In the genomic region with DNA sequence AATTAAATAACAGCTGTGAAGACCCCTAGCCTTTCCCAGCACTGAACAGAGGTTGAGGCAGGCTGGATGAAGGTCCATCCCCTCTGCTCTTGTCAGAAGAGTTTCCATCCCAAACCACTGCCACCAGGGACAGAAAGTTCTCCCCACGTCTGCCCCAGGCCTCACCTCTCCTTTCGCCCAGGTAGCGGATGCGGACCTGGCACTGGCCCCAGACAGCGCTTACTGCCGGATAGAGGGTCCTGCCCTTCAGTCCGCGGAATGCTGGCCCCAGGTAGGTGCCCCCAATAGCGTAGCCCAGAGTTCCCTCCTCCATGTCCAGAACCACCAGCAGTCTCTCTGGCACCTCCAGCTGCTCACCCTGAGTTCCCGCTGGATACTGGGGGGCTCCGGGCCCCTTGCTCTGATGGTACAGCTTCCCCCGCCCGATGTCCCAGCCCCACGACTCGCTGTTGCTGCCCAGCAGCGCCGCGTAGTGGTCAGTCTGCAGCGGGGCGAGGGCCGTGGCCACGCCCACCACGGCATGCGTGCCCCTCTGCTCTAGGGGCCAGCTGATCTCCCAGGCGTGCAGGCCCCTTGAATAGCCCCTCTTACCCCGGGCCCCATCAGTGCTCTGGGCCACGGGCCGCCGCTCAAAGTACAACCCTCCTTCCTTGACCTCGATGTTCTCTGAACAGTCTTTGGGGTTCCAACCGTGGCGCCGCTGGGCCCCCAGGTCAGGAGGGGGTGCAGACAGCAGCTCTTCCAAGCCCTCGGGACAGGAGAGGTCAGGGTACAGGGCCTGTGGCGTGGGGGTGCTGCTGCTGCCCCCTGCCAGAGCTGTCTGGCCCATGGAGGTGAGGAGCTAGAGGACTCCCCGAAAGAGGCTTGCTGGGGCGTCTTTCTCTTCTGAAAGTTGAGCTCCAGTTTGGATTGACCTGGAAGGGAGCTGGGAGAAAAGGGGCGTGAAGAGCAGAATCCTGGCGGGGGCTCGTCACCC, we compare ENCODE assay signal across 1 cellular context.
TF ChIP-seq lines count a peak whose summit lies in the region.

No MANE protein-coding gene starts in this region.

TF ChIP-seq in HepG2, 621 proteins besides CTCF, POLR2A, EP300 and RAD21 (continued from another document and continues in another):
- TF ChIP-seq ZNF20 (CRISPR knock-in tag; IDR thresholded peaks at IDR 0.05) (no peak), KDM2A (CRISPR knock-in tag; IDR thresholded peaks at IDR 0.05; ENCODE audit: borderline replicate concordance, low read depth) (peak; percentile 100), STAT5B (CRISPR knock-in tag; IDR thresholded peaks at IDR 0.05) (no peak), NR2F6 (IDR thresholded peaks at IDR 0.05) (no peak), NR2F6 (CRISPR knock-in tag; IDR thresholded peaks at IDR 0.05) (peak; percentile 44), IRF2 (CRISPR knock-in tag; IDR thresholded peaks at IDR 0.05) (peak; percentile 61; the same call in 1 of the 2 replicates), ZMAT3 (CRISPR knock-in tag; conservative IDR thresholded peaks at IDR 0.05) (no peak), ZNF207 (IDR thresholded peaks at IDR 0.05; ENCODE audit: borderline replicate concordance) (no peak), RBAK (CRISPR knock-in tag; IDR thresholded peaks at IDR 0.05) (no peak), GATA4 (IDR thresholded peaks at IDR 0.05; ENCODE audit: borderline replicate concordance, low read depth) (0 out of 2 replicates have a peak, but pooled peaks have one; percentile 30), KAT2B (IDR thresholded peaks at IDR 0.05; ENCODE audit: borderline replicate concordance, low read depth, low read length) (no peak), ZNF382 (CRISPR knock-in tag; IDR thresholded peaks at IDR 0.05; ENCODE audit: borderline replicate concordance) (no peak), ZNF33A (CRISPR knock-in tag; IDR thresholded peaks at IDR 0.05; ENCODE audit: borderline replicate concordance) (no peak), MIER2 (CRISPR knock-in tag; IDR thresholded peaks at IDR 0.05) (0 out of 2 replicates have a peak, but pooled peaks have one; percentile 33), ZKSCAN5 (CRISPR knock-in tag; IDR thresholded peaks at IDR 0.05) (no peak), ZNF616 (CRISPR knock-in tag; IDR thresholded peaks at IDR 0.05; ENCODE audit: low read depth) (no peak), ATF7-NPFF (CRISPR knock-in tag; IDR thresholded peaks at IDR 0.05; ENCODE audit: low read depth) (no peak), HIVEP1 (CRISPR knock-in tag; IDR thresholded peaks at IDR 0.05) (no peak; the same call in 1 of the 2 replicates), ZNF143 (CRISPR knock-in tag; IDR thresholded peaks at IDR 0.05) (no peak), KAT8 (CRISPR knock-in tag; IDR thresholded peaks at IDR 0.05) (0 out of 2 replicates have a peak, but pooled peaks have one; percentile 44), HES4 (CRISPR knock-in tag; IDR thresholded peaks at IDR 0.05; ENCODE audit: borderline replicate concordance) (0 out of 2 replicates have a peak, but pooled peaks have one; percentile 53), KLF6 (CRISPR knock-in tag; IDR thresholded peaks at IDR 0.05) (no peak), RAD51 (IDR thresholded peaks at IDR 0.05; ENCODE audit: borderline replicate concordance) (no peak), ZNF329 (CRISPR knock-in tag; IDR thresholded peaks at IDR 0.05; ENCODE audit: low read depth) (no peak; the same call in 1 of the 2 replicates)
- TF ChIP-seq, protein P1, sequence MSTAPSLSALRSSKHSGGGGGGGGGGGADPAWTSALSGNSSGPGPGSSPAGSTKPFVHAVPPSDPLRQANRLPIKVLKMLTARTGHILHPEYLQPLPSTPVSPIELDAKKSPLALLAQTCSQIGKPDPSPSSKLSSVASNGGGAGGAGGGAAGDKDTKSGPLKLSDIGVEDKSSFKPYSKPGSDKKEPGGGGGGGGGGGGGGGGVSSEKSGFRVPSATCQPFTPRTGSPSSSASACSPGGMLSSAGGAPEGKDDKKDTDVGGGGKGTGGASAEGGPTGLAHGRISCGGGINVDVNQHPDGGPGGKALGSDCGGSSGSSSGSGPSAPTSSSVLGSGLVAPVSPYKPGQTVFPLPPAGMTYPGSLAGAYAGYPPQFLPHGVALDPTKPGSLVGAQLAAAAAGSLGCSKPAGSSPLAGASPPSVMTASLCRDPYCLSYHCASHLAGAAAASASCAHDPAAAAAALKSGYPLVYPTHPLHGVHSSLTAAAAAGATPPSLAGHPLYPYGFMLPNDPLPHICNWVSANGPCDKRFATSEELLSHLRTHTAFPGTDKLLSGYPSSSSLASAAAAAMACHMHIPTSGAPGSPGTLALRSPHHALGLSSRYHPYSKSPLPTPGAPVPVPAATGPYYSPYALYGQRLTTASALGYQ (CRISPR knock-in tag; IDR thresholded peaks at IDR 0.05) = peak; percentile 42; the same call in 1 of the 2 replicates
- TF ChIP-seq, protein P2, sequence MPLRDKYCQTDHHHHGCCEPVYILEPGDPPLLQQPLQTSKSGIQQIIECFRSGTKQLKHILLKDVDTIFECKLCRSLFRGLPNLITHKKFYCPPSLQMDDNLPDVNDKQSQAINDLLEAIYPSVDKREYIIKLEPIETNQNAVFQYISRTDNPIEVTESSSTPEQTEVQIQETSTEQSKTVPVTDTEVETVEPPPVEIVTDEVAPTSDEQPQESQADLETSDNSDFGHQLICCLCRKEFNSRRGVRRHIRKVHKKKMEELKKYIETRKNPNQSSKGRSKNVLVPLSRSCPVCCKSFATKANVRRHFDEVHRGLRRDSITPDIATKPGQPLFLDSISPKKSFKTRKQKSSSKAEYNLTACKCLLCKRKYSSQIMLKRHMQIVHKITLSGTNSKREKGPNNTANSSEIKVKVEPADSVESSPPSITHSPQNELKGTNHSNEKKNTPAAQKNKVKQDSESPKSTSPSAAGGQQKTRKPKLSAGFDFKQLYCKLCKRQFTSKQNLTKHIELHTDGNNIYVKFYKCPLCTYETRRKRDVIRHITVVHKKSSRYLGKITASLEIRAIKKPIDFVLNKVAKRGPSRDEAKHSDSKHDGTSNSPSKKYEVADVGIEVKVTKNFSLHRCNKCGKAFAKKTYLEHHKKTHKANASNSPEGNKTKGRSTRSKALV (CRISPR knock-in tag; IDR thresholded peaks at IDR 0.05) = 0 out of 2 replicates have a peak, but pooled peaks have one; percentile 45
- TF ChIP-seq, protein P3, sequence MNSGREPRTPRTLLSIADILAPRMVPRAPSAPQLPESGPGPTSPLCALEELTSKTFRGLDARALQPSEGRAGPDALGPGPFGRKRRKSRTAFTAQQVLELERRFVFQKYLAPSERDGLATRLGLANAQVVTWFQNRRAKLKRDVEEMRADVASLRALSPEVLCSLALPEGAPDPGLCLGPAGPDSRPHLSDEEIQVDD (CRISPR knock-in tag; IDR thresholded peaks at IDR 0.05; ENCODE audit: borderline replicate concordance) = no peak
- TF ChIP-seq, protein P4, sequence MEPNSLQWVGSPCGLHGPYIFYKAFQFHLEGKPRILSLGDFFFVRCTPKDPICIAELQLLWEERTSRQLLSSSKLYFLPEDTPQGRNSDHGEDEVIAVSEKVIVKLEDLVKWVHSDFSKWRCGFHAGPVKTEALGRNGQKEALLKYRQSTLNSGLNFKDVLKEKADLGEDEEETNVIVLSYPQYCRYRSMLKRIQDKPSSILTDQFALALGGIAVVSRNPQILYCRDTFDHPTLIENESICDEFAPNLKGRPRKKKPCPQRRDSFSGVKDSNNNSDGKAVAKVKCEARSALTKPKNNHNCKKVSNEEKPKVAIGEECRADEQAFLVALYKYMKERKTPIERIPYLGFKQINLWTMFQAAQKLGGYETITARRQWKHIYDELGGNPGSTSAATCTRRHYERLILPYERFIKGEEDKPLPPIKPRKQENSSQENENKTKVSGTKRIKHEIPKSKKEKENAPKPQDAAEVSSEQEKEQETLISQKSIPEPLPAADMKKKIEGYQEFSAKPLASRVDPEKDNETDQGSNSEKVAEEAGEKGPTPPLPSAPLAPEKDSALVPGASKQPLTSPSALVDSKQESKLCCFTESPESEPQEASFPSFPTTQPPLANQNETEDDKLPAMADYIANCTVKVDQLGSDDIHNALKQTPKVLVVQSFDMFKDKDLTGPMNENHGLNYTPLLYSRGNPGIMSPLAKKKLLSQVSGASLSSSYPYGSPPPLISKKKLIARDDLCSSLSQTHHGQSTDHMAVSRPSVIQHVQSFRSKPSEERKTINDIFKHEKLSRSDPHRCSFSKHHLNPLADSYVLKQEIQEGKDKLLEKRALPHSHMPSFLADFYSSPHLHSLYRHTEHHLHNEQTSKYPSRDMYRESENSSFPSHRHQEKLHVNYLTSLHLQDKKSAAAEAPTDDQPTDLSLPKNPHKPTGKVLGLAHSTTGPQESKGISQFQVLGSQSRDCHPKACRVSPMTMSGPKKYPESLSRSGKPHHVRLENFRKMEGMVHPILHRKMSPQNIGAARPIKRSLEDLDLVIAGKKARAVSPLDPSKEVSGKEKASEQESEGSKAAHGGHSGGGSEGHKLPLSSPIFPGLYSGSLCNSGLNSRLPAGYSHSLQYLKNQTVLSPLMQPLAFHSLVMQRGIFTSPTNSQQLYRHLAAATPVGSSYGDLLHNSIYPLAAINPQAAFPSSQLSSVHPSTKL (CRISPR knock-in tag; IDR thresholded peaks at IDR 0.05) = peak; percentile 61
- TF ChIP-seq, protein P5, sequence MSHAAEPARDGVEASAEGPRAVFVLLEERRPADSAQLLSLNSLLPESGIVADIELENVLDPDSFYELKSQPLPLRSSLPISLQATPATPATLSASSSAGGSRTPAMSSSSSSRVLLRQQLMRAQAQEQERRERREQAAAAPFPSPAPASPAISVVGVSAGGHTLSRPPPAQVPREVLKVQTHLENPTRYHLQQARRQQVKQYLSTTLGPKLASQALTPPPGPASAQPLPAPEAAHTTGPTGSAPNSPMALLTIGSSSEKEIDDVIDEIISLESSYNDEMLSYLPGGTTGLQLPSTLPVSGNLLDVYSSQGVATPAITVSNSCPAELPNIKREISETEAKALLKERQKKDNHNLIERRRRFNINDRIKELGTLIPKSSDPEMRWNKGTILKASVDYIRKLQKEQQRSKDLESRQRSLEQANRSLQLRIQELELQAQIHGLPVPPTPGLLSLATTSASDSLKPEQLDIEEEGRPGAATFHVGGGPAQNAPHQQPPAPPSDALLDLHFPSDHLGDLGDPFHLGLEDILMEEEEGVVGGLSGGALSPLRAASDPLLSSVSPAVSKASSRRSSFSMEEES (CRISPR knock-in tag; IDR thresholded peaks at IDR 0.05) = peak; percentile 51; the same call in 1 of the 2 replicates
- TF ChIP-seq, protein P6, sequence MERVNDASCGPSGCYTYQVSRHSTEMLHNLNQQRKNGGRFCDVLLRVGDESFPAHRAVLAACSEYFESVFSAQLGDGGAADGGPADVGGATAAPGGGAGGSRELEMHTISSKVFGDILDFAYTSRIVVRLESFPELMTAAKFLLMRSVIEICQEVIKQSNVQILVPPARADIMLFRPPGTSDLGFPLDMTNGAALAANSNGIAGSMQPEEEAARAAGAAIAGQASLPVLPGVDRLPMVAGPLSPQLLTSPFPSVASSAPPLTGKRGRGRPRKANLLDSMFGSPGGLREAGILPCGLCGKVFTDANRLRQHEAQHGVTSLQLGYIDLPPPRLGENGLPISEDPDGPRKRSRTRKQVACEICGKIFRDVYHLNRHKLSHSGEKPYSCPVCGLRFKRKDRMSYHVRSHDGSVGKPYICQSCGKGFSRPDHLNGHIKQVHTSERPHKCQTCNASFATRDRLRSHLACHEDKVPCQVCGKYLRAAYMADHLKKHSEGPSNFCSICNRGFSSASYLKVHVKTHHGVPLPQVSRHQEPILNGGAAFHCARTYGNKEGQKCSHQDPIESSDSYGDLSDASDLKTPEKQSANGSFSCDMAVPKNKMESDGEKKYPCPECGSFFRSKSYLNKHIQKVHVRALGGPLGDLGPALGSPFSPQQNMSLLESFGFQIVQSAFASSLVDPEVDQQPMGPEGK (CRISPR knock-in tag; IDR thresholded peaks at IDR 0.05) = peak; percentile 91
- TF ChIP-seq, protein P7, sequence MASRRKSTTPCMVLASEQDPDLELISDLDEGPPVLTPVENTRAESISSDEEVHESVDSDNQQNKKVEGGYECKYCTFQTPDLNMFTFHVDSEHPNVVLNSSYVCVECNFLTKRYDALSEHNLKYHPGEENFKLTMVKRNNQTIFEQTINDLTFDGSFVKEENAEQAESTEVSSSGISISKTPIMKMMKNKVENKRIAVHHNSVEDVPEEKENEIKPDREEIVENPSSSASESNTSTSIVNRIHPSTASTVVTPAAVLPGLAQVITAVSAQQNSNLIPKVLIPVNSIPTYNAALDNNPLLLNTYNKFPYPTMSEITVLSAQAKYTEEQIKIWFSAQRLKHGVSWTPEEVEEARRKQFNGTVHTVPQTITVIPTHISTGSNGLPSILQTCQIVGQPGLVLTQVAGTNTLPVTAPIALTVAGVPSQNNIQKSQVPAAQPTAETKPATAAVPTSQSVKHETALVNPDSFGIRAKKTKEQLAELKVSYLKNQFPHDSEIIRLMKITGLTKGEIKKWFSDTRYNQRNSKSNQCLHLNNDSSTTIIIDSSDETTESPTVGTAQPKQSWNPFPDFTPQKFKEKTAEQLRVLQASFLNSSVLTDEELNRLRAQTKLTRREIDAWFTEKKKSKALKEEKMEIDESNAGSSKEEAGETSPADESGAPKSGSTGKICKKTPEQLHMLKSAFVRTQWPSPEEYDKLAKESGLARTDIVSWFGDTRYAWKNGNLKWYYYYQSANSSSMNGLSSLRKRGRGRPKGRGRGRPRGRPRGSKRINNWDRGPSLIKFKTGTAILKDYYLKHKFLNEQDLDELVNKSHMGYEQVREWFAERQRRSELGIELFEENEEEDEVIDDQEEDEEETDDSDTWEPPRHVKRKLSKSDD (CRISPR knock-in tag; IDR thresholded peaks at IDR 0.05; ENCODE audit: low read depth) = 0 out of 2 replicates have a peak, but pooled peaks have one; percentile 29
- TF ChIP-seq, protein P8, sequence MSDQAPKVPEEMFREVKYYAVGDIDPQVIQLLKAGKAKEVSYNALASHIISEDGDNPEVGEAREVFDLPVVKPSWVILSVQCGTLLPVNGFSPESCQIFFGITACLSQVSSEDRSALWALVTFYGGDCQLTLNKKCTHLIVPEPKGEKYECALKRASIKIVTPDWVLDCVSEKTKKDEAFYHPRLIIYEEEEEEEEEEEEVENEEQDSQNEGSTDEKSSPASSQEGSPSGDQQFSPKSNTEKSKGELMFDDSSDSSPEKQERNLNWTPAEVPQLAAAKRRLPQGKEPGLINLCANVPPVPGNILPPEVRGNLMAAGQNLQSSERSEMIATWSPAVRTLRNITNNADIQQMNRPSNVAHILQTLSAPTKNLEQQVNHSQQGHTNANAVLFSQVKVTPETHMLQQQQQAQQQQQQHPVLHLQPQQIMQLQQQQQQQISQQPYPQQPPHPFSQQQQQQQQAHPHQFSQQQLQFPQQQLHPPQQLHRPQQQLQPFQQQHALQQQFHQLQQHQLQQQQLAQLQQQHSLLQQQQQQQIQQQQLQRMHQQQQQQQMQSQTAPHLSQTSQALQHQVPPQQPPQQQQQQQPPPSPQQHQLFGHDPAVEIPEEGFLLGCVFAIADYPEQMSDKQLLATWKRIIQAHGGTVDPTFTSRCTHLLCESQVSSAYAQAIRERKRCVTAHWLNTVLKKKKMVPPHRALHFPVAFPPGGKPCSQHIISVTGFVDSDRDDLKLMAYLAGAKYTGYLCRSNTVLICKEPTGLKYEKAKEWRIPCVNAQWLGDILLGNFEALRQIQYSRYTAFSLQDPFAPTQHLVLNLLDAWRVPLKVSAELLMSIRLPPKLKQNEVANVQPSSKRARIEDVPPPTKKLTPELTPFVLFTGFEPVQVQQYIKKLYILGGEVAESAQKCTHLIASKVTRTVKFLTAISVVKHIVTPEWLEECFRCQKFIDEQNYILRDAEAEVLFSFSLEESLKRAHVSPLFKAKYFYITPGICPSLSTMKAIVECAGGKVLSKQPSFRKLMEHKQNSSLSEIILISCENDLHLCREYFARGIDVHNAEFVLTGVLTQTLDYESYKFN (CRISPR knock-in tag; conservative IDR thresholded peaks at IDR 0.05) = peak; percentile 63
